ENCODE assay signal across 8 cellular contexts in genomic region chr5:138449501-138450239, GRCh38. TPM values are rescaled to one million over a fixed set of nuclear protein-coding genes. Genes with fewer than 3 reads are reported as not detected.
DNase-seq lines count a peak whose midpoint lies in the region; ATAC-seq, FAIRE-seq and TF ChIP-seq lines count a peak whose summit lies in the region.

No MANE protein-coding gene starts in this region.

- peak overlapping the region; percentile 75 for H2AFZ ChIP-seq in GM12878 (ENCODE audit: control insufficient read depth, low read depth, low read length)

- POLR2A ChIA-PET in GM12878 (lab: Charles Lee): interaction anchor here (0.6 to 1.9 kb wide), 7 partner anchors 11 to 956 kb away, joined by 4 to 9 read pairs (median 5); partner anchors contain the start of genes EGR1 and REEP2

- peak; percentile 63 for TF ChIP-seq RAD21 in GM12878 (IDR thresholded peaks at IDR 0.05; ENCODE audit: insufficient read depth, low read depth, low read length)

- 9% methylated on average over 22 of the region's 22 CpGs for WGBS in GM12878 (ENCODE audit: insufficient coverage, insufficient replicate concordance, low lambda C conversion rate, missing lambda C conversion rate)

- H3K36me3 ChIP-seq in GM12878 (ENCODE audit: control insufficient read depth in 2 of 2, insufficient read depth in 2 of 2, low read length in 1 of 2): no peaks in the 10 kb centered on the region
- H3K36me3 ChIP-seq in skeletal muscle satellite cell (ENCODE audit: insufficient read depth, low read length): no peaks in the 10 kb centered on the region

- H4K20me1 ChIP-seq in GM12878 (ENCODE audit: control insufficient read depth, insufficient read depth): no peaks in the 10 kb centered on the region

- H3K4me1 ChIP-seq in GM12878 (ENCODE audit: control insufficient read depth, insufficient read depth, low read length): peaks cover 4% of the 10 kb centered on the region; the same call in 1 of the 2 replicates
- H3K4me1 ChIP-seq in skeletal muscle satellite cell (ENCODE audit: control insufficient read depth, insufficient read depth, low read length): peaks cover 11% of the 10 kb centered on the region

- intact Hi-C loops in GM12878 (cut with micrococcal nuclease; ENCODE audit: unreplicated experiment): loop anchor here (1.0 kb wide), 2 partner anchors 54 to 269 kb away; no protein-coding TSS in a partner anchor

- no peaks in the 10 kb centered on the region for H3K27me3 ChIP-seq in GM12878 (replicated peaks in 1 of 2; ENCODE audit: control insufficient read depth in 2 of 2, insufficient read depth in 2 of 2, low read length in 1 of 2)
- H3K27me3 ChIP-seq in skeletal muscle satellite cell (ENCODE audit: control insufficient read depth, insufficient read depth, low read length): no peaks in the 10 kb centered on the region

- H3K9me3 ChIP-seq in GM12878 (replicated peaks; ENCODE audit: control insufficient read depth, insufficient read depth, low read length) (no peaks in the 10 kb centered on the region), skeletal muscle satellite cell (replicated peaks; ENCODE audit: low read length) (no peaks in the 10 kb centered on the region)

- peak; percentile 95 for DNase-seq in ELF-1 (ENCODE audit: low read depth, low spot score)
- DNase-seq in HFF-Myc (ENCODE audit: extremely low read depth, low read depth): no peak
- peak; percentile 56 for DNase-seq in NCI-H2029 treated with DMSO at 0.1 percent for 48 hours (lab: John Stamatoyannopoulos, UW)
- peak; percentile 87 for DNase-seq in UCSD-AML1 (lab: John Stamatoyannopoulos, UW; ENCODE audit: unreplicated experiment)
- no peak for DNase-seq in GM12878 (ENCODE audit: low read depth, low spot score)
- peak in 46 of 51 donors; percentile 32 to 88 (median 76) for DNase-seq in hypothalamus (lab: John Stamatoyannopoulos, UW)

- H3K4me2 ChIP-seq in GM12878 (ENCODE audit: control insufficient read depth, insufficient read depth) (peak overlapping the region; percentile 66), skeletal muscle satellite cell (ENCODE audit: low read length) (peak overlapping the region; percentile 71)

- H3K79me2 ChIP-seq in GM12878 (ENCODE audit: control insufficient read depth, insufficient read depth, low read length): no peaks in the 10 kb centered on the region

- no TSS peak for BruUV-seq in GM12878 (replicated peaks; lab: Mats Ljungman, UMichigan)

- in situ Hi-C loops in GM12878 (cut with MboI): no loop called here

- RAD21 ChIA-PET in GM12878 (lab: Charles Lee; ENCODE audit: unreplicated experiment): interaction anchor here (0.5 to 5.8 kb wide), 6 partner anchors 8 to 269 kb away, joined by 3 to 56 read pairs (median 7); partner anchors contain the start of gene EGR1

- no peak for TF ChIP-seq POLR2A in GM12878 (IDR thresholded peaks at IDR 0.05; ENCODE audit: low read depth, low read length)

- peak; percentile 88 for FAIRE-seq in GM12878 (lab: Jason Lieb, UNC)

- SMC1A ChIA-PET in GM12878 (lab: Charles Lee; ENCODE audit: uncharacterized antibody, unreplicated experiment): interaction anchor here (0.6 to 5.4 kb wide), 11 partner anchors 10 to 96 kb away, joined by 3 to 58 read pairs (median 4); partner anchors contain the start of gene REEP2

- TF ChIP-seq CTCF in HFF-Myc (IDR thresholded peaks at IDR 0.05; ENCODE audit: low read depth, low read length, missing control alignments) (peak; percentile 95), GM12878 (IDR thresholded peaks at IDR 0.05 in 2 of 3, conservative IDR thresholded peaks at IDR 0.05 in 1 of 3; ENCODE audit: control insufficient read depth in 2 of 3, extremely low read depth in 1 of 3, insufficient read depth in 1 of 3, low read depth in 3 of 3, low read length in 3 of 3) (peak; percentile 91 to 96 (median 93))

- H3K4me3 ChIP-seq in HFF-Myc (replicated peaks; ENCODE audit: low read depth, low read length) (no peak overlapping the region), GM12878 (no peak overlapping the region), skeletal muscle satellite cell (ENCODE audit: low read length) (peak overlapping the region; percentile 37)

- CTCF ChIA-PET in GM12878 (lab: Yijun Ruan, JAX): interaction anchor here (0.6 to 7.0 kb wide), 36 partner anchors 8 to 494 kb away, joined by 3 to 123 read pairs (median 5); partner anchors contain the start of genes BRD8, CDC25C, EGR1 and ETF1

- peak overlapping the region; percentile 47; the same call in 1 of the 2 replicates for H3K9ac ChIP-seq in GM12878 (ENCODE audit: control insufficient read depth, insufficient read depth, low read length)
- peak overlapping the region; percentile 58 for H3K9ac ChIP-seq in skeletal muscle satellite cell (ENCODE audit: low read depth, low read length)

- TF ChIP-seq EP300 in GM12878 (IDR thresholded peaks at IDR 0.05; ENCODE audit: borderline replicate concordance in 1 of 2, control insufficient read depth in 1 of 2, low read depth in 2 of 2, low read length in 2 of 2): no peak

- ATAC-seq in GM12878 (peak; percentile 97), HG02870 (IDR thresholded peaks at IDR 0.05; ENCODE audit: unreplicated experiment) (no peak)

- H3K27ac ChIP-seq in GM12878 (ENCODE audit: control insufficient read depth, insufficient read depth): no peak overlapping the region

TF ChIP-seq in GM12878, 131 proteins besides CTCF, POLR2A, EP300 and RAD21 (continues in another document):
- TF ChIP-seq MLLT1 (IDR thresholded peaks at IDR 0.05) (no peak), ZSCAN29 (IDR thresholded peaks at IDR 0.05) (no peak), BMI1 (IDR thresholded peaks at IDR 0.05; ENCODE audit: borderline replicate concordance) (no peak), RELA (IDR thresholded peaks at IDR 0.05; ENCODE audit: borderline replicate concordance, partially characterized antibody) (peak; percentile 67), PAX5 (IDR thresholded peaks at IDR 0.05; ENCODE audit: borderline replicate concordance, low read depth, low read length) (0 out of 2 replicates have a peak, but pooled peaks have one; percentile 19), GATAD2B (conservative IDR thresholded peaks at IDR 0.05; ENCODE audit: low read depth) (0 out of 2 replicates have a peak, but pooled peaks have one; percentile 38), SUZ12 (IDR thresholded peaks at IDR 0.05; ENCODE audit: unreplicated experiment) (no peak), DPF2 (IDR thresholded peaks at IDR 0.05) (no peak), RBBP5 (conservative IDR thresholded peaks at IDR 0.05) (no peak), IKZF2 (IDR thresholded peaks at IDR 0.05) (peak in 1 of 2 experiments; percentile 31; a peak in 1 of 4 replicates), SMC3 (IDR thresholded peaks at IDR 0.05; ENCODE audit: borderline replicate concordance, low read length) (peak; percentile 84), LARP7 (IDR thresholded peaks at IDR 0.05) (no peak), SMARCA5 (IDR thresholded peaks at IDR 0.05) (peak; percentile 53; the same call in 1 of the 2 replicates)

RNA-seq across cellular contexts. Expression of gene REEP2, which starts 10.8 kb away (rescaled TPM):
- total RNA-seq in GM12878 (2013; cell fraction: nucleolus; rRNA removed): 1.2 and 3.8 TPM in 2 replicates
- total RNA-seq in GM12878 (2014; rRNA removed): 1.9 TPM in 2 replicates
- total RNA-seq in GM12878 (2014; rRNA removed; fragmentation: Illumina TruSeq; extraction: Trizol): 1.2 and 1.4 TPM in 2 replicates
- 2.5 and 3.1 TPM in 2 replicates for total RNA-seq in GM12878 (2021)
- polyA plus RNA-seq in GM12878 (2011; ENCODE audit: low read depth): 0.71 TPM
- polyA plus RNA-seq in GM12878 (2011; rRNA removed): 1.2 and 2.3 TPM in 2 replicates
- 2.4 and 2.5 TPM in 2 replicates for polyA plus RNA-seq in GM12878 (2011; cell fraction: cytosol; rRNA removed)
- polyA plus RNA-seq in GM12878 (2011; cell fraction: nucleus; rRNA removed): 2.3 and 2.9 TPM in 2 replicates
- 2.5 and 3.3 TPM in 2 replicates for polyA plus RNA-seq in GM12878 (2012)
- polyA plus RNA-seq in GM12878 (2014; fragmentation: Illumina TruSeq; extraction: Trizol): 0.59 and 1.6 TPM in 2 replicates
- under 1 TPM; 0.10 to 0.13 TPM for polyA plus RNA-seq in GM12878 (2014; fragmentation: Nextera tagmentation; extraction: Ambion mirVana)
- 1.4 and 2.2 TPM in 2 replicates for polyA plus RNA-seq in GM12878 (2014; rRNA removed)
- polyA plus RNA-seq in GM12878 (2016; fragmentation: Nextera tagmentation; extraction: Ambion mirVana): 1 to 10 TPM; 2.2 to 2.4 TPM
- 1.2 and 2.7 TPM in 2 replicates for polyA minus RNA-seq in GM12878 (2011; rRNA and poly(A)+ RNA removed)
- 0.83 and 1.1 TPM in 2 replicates for polyA minus RNA-seq in GM12878 (2011; cell fraction: cytosol; rRNA and poly(A)+ RNA removed)
- 0.60 and 0.67 TPM in 2 replicates for polyA minus RNA-seq in GM12878 (2011; cell fraction: nucleus; rRNA and poly(A)+ RNA removed)
- total RNA-seq in skeletal muscle satellite cell (2012; rRNA removed): 2.4 and 3.3 TPM in 2 replicates

RNA-seq across cellular contexts. Expression of gene EGR1, which starts 15.6 kb away (rescaled TPM):
- 9.0 and 10.5 TPM in 2 replicates for total RNA-seq in GM12878 (2013; cell fraction: nucleolus; rRNA removed)
- total RNA-seq in GM12878 (2014; rRNA removed) (0.82 and 1.1 TPM in 2 replicates), GM12878 (2014; rRNA removed; fragmentation: Illumina TruSeq; extraction: Trizol) (0.89 and 0.92 TPM in 2 replicates), GM12878 (2021) (7.3 and 9.0 TPM in 2 replicates)
- 4.2 TPM for polyA plus RNA-seq in GM12878 (2011; ENCODE audit: low read depth)
- polyA plus RNA-seq in GM12878 (2011; rRNA removed) (2.2 and 2.3 TPM in 2 replicates), GM12878 (2014; fragmentation: Illumina TruSeq; extraction: Trizol) (4.3 and 5.7 TPM in 2 replicates), GM12878 (2014; fragmentation: Nextera tagmentation; extraction: Ambion mirVana) (1 to 10 TPM; 1.7 to 2.8 TPM), GM12878 (2014; rRNA removed) (4.6 and 5.5 TPM in 2 replicates), GM12878 (2016; fragmentation: Nextera tagmentation; extraction: Ambion mirVana) (1 to 10 TPM; 1.6 to 3.1 TPM)
- polyA plus RNA-seq in GM12878 (2011; cell fraction: cytosol; rRNA removed): 2.8 and 5.1 TPM in 2 replicates
- 21.2 and 21.5 TPM in 2 replicates for polyA plus RNA-seq in GM12878 (2011; cell fraction: nucleus; rRNA removed)
- 8.5 and 17.1 TPM in 2 replicates for polyA plus RNA-seq in GM12878 (2012)
- polyA minus RNA-seq in GM12878 (2011; rRNA and poly(A)+ RNA removed): 3.7 and 8.6 TPM in 2 replicates
- polyA minus RNA-seq in GM12878 (2011; cell fraction: cytosol; rRNA and poly(A)+ RNA removed): 8.8 and 11.9 TPM in 2 replicates
- 13.2 and 20.7 TPM in 2 replicates for polyA minus RNA-seq in GM12878 (2011; cell fraction: nucleus; rRNA and poly(A)+ RNA removed)
- 3.8 and 7.9 TPM in 2 replicates for total RNA-seq in skeletal muscle satellite cell (2012; rRNA removed)

Comparison
In these comparisons a context has a peak if more than half of its experiments do, and no peak if none do; other contexts are left out.
1. DNase-seq: peak in ELF-1 (single experiment), NCI-H2029 treated with DMSO at 0.1 percent for 48 hours (single experiment), UCSD-AML1 (single experiment) and hypothalamus (46 of 51); none in HFF-Myc (single experiment) and GM12878 (single experiment).